ENCODE assay signal across 2 cellular contexts in the genomic region with DNA sequence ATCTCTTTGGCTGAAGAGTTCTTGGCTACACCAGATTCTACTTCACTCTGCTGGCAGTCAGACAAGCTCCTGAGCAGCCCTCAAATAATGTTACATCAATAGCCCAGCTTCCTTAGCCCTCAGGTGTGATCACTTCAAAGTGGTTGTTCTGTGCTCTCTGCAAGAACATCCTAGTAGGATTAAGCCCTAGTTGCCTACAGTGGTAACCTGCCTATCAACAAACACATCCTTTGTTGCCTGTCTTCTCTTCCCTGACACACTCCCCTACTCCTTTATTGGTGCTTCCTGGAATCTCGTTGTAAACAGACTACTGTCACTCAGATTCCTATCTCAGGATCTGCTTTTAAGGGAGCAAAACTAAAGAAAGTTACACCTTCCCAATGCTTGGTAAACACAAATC.
TF ChIP-seq lines count a peak whose summit lies in the region.

No MANE protein-coding gene starts in this region.

TF ChIP-seq in HepG2, 621 proteins besides CTCF, POLR2A, EP300 and RAD21 (continues in another document):
- TF ChIP-seq SOX6 (IDR thresholded peaks at IDR 0.05) (no peak), SOX6 (CRISPR knock-in tag; IDR thresholded peaks at IDR 0.05) (0 out of 2 replicates have a peak, but pooled peaks have one; percentile 28), NCOA2 (CRISPR knock-in tag; IDR thresholded peaks at IDR 0.05) (0 out of 2 replicates have a peak, but pooled peaks have one; percentile 10), TBX3 (IDR thresholded peaks at IDR 0.05; ENCODE audit: borderline replicate concordance) (0 out of 2 replicates have a peak, but pooled peaks have one; percentile 12), TCF12 (IDR thresholded peaks at IDR 0.05) (no peak), TCF12 (CRISPR knock-in tag; IDR thresholded peaks at IDR 0.05) (no peak), ZBTB34 (CRISPR knock-in tag; IDR thresholded peaks at IDR 0.05) (no peak), SAP130 (CRISPR knock-in tag; IDR thresholded peaks at IDR 0.05; ENCODE audit: low read depth) (0 out of 2 replicates have a peak, but pooled peaks have one; percentile 12), STAT6 (CRISPR knock-in tag; IDR thresholded peaks at IDR 0.05; ENCODE audit: borderline replicate concordance) (no peak), FOXJ3 (CRISPR knock-in tag; IDR thresholded peaks at IDR 0.05; ENCODE audit: borderline replicate concordance) (no peak), ZNF607 (CRISPR knock-in tag; IDR thresholded peaks at IDR 0.05; ENCODE audit: borderline replicate concordance) (no peak), KLF9 (CRISPR knock-in tag; IDR thresholded peaks at IDR 0.05; ENCODE audit: low read depth) (no peak), CCAR2 (optimal IDR thresholded peaks at IDR 0.05; ENCODE audit: low read depth, low read length) (no peak), ZNF552 (CRISPR knock-in tag; IDR thresholded peaks at IDR 0.05; ENCODE audit: borderline replicate concordance) (no peak), KAT2B (IDR thresholded peaks at IDR 0.05; ENCODE audit: borderline replicate concordance, low read depth, low read length) (no peak), SOX5 (CRISPR knock-in tag; IDR thresholded peaks at IDR 0.05; ENCODE audit: borderline replicate concordance) (peak; percentile 51; the same call in 1 of the 2 replicates), CC2D1A (CRISPR knock-in tag; IDR thresholded peaks at IDR 0.05) (no peak), NBN (conservative IDR thresholded peaks at IDR 0.05) (no peak), SCMH1 (CRISPR knock-in tag; IDR thresholded peaks at IDR 0.05; ENCODE audit: borderline replicate concordance) (no peak), RAD51 (IDR thresholded peaks at IDR 0.05; ENCODE audit: borderline replicate concordance) (no peak), ZFYVE20 (CRISPR knock-in tag; IDR thresholded peaks at IDR 0.05; ENCODE audit: borderline replicate concordance, low read depth) (no peak), ZNF350 (CRISPR knock-in tag; IDR thresholded peaks at IDR 0.05; ENCODE audit: borderline replicate concordance, low read depth) (no peak)
- TF ChIP-seq, protein P1, sequence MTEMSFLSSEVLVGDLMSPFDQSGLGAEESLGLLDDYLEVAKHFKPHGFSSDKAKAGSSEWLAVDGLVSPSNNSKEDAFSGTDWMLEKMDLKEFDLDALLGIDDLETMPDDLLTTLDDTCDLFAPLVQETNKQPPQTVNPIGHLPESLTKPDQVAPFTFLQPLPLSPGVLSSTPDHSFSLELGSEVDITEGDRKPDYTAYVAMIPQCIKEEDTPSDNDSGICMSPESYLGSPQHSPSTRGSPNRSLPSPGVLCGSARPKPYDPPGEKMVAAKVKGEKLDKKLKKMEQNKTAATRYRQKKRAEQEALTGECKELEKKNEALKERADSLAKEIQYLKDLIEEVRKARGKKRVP (CRISPR knock-in tag; IDR thresholded peaks at IDR 0.05) = no peak
- TF ChIP-seq, protein P2, sequence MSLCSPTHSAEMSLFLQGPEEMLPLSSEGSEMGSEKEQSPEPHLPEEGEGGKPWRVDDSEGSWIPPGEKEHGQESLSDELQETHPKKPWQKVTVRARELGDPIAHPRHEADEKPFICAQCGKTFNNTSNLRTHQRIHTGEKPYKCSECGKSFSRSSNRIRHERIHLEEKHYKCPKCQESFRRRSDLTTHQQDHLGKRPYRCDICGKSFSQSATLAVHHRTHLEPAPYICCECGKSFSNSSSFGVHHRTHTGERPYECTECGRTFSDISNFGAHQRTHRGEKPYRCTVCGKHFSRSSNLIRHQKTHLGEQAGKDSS (CRISPR knock-in tag; IDR thresholded peaks at IDR 0.05; ENCODE audit: borderline replicate concordance, low read depth) = no peak
- TF ChIP-seq, protein P3, sequence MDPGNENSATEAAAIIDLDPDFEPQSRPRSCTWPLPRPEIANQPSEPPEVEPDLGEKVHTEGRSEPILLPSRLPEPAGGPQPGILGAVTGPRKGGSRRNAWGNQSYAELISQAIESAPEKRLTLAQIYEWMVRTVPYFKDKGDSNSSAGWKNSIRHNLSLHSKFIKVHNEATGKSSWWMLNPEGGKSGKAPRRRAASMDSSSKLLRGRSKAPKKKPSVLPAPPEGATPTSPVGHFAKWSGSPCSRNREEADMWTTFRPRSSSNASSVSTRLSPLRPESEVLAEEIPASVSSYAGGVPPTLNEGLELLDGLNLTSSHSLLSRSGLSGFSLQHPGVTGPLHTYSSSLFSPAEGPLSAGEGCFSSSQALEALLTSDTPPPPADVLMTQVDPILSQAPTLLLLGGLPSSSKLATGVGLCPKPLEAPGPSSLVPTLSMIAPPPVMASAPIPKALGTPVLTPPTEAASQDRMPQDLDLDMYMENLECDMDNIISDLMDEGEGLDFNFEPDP (CRISPR knock-in tag; conservative IDR thresholded peaks at IDR 0.05) = no peak

TF ChIP-seq in H1, 55 proteins besides CTCF, POLR2A, EP300 and RAD21:
- no peak for TF ChIP-seq SP4 (IDR thresholded peaks at IDR 0.05; ENCODE audit: low read length)
- TF ChIP-seq, protein P4, sequence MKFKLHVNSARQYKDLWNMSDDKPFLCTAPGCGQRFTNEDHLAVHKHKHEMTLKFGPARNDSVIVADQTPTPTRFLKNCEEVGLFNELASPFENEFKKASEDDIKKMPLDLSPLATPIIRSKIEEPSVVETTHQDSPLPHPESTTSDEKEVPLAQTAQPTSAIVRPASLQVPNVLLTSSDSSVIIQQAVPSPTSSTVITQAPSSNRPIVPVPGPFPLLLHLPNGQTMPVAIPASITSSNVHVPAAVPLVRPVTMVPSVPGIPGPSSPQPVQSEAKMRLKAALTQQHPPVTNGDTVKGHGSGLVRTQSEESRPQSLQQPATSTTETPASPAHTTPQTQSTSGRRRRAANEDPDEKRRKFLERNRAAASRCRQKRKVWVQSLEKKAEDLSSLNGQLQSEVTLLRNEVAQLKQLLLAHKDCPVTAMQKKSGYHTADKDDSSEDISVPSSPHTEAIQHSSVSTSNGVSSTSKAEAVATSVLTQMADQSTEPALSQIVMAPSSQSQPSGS (IDR thresholded peaks at IDR 0.05; ENCODE audit: low read length) = no peak
- TF ChIP-seq BACH1 (IDR thresholded peaks at IDR 0.05; ENCODE audit: low read length) = no peak
- TF ChIP-seq CHD2 (IDR thresholded peaks at IDR 0.05; ENCODE audit: low read length) = no peak
- no peak for TF ChIP-seq SP2 (IDR thresholded peaks at IDR 0.05; ENCODE audit: low read length)
- TF ChIP-seq JUN (IDR thresholded peaks at IDR 0.05; ENCODE audit: low read depth, low read length) = no peak
- no peak for TF ChIP-seq POLR2AphosphoS5 (IDR thresholded peaks at IDR 0.05; ENCODE audit: low read depth, low read length)
- no peak for TF ChIP-seq CHD7 (IDR thresholded peaks at IDR 0.05; ENCODE audit: insufficient replicate concordance, low read length)
- TF ChIP-seq RNF2 (IDR thresholded peaks at IDR 0.05; ENCODE audit: borderline replicate concordance, low read depth, low read length, missing control alignments, poor library complexity, severe bottlenecking) = no peak
- TF ChIP-seq GABPA (IDR thresholded peaks at IDR 0.05; ENCODE audit: borderline replicate concordance, insufficient read depth, low read length) = no peak
- TF ChIP-seq BCL11A (IDR thresholded peaks at IDR 0.05; ENCODE audit: low read depth in 2 of 2, low read length in 2 of 2) = no peak
- no peak for TF ChIP-seq BRCA1 (IDR thresholded peaks at IDR 0.05; ENCODE audit: low read depth, low read length)
- no peak for TF ChIP-seq SAP30 (IDR thresholded peaks at IDR 0.05; ENCODE audit: insufficient read depth, insufficient replicate concordance, low read length)
- TF ChIP-seq ZNF274 (IDR thresholded peaks at IDR 0.05; ENCODE audit: borderline replicate concordance, extremely low read depth, low read length) = no peak
- TF ChIP-seq HDAC2 (IDR thresholded peaks at IDR 0.05; ENCODE audit: borderline replicate concordance in 1 of 2, low read depth in 2 of 2, low read length in 2 of 2) = no peak
- no peak for TF ChIP-seq USF2 (IDR thresholded peaks at IDR 0.05; ENCODE audit: low read length)
- no peak for TF ChIP-seq SP1 (IDR thresholded peaks at IDR 0.05; ENCODE audit: low read depth, low read length)
TF ChIP-seq in H1: peak in this region for 0.
